Comparison of ENCODE assay signal across 17 cellular contexts in genomic region chr12:22900401-22900800, GRCh38.
DNase-seq lines count a peak whose midpoint lies in the region; ATAC-seq and TF ChIP-seq lines count a peak whose summit lies in the region.
"Had no signal": no experiment of that assay in that cellular context is flagged by ENCODE, and none has a peak within 500 bp of the region (broad histone marks: within the 10 kb centered on the region; RNA-seq: fewer than 3 reads in every experiment).

No MANE protein-coding gene starts in this region.

- no peak overlapping the region for H3K14ac ChIP-seq in H9 (ENCODE audit: insufficient read depth, low read length)

- H3K27ac ChIP-seq in H9 (ENCODE audit: insufficient read length, low read depth, low read length) (no peak overlapping the region), foreskin keratinocyte (peak overlapping the region; percentile 8)
- H3K27ac ChIP-seq: GM23248 had no signal

- H3K27ac Mint-ChIP-seq in H9 (no peak overlapping the region; a peak in 1 of 7 replicates), WTC11 (peak overlapping the region; percentile 18; the same call in 1 of the 2 replicates), type B pancreatic cell (peak overlapping the region; percentile 93)
- H3K27ac Mint-ChIP-seq in stimulated activated memory B cell treated with anti-CD40 and anti-IgM and Interleukin-4, amounts not matched to agents 10 μg/mL and 1 μg/mL and 100 μg/mL, for 72 hours = no peak overlapping the region
- H3K27ac Mint-ChIP-seq: CD4-positive, alpha-beta T cell had no signal

- peaks cover 10 to 20% of the 10 kb centered on the region in 2 experiments; a peak in 4 of 5 replicates for H3K9me3 Mint-ChIP-seq in H9
- H3K9me3 Mint-ChIP-seq in WTC11 = peaks cover 27% of the 10 kb centered on the region
- peaks cover 6% of the 10 kb centered on the region for H3K9me3 Mint-ChIP-seq in type B pancreatic cell
- peaks cover 5% of the 10 kb centered on the region for H3K9me3 Mint-ChIP-seq in stimulated activated memory B cell treated with anti-CD40 and anti-IgM and Interleukin-4, amounts not matched to agents 10 μg/mL and 1 μg/mL and 100 μg/mL, for 72 hours

- no peaks in the 10 kb centered on the region; the same call in none of the 2 replicates for H3K4me1 ChIP-seq in H9 (ENCODE audit: insufficient read depth, low read length)
- H3K4me1 ChIP-seq in foreskin keratinocyte = peaks cover 27% of the 10 kb centered on the region

- no peaks in the 10 kb centered on the region; the same call in 1 of the 2 replicates for H3K27me3 Mint-ChIP-seq in H9 (ENCODE audit: low read depth)
- H3K27me3 Mint-ChIP-seq in WTC11 (ENCODE audit: low read depth) = no peaks in the 10 kb centered on the region; the same call in 1 of the 2 replicates
- H3K27me3 Mint-ChIP-seq in type B pancreatic cell = no peaks in the 10 kb centered on the region
- peaks cover 17% of the 10 kb centered on the region for H3K27me3 Mint-ChIP-seq in stimulated activated memory B cell treated with anti-CD40 and anti-IgM and Interleukin-4, amounts not matched to agents 10 μg/mL and 1 μg/mL and 100 μg/mL, for 72 hours

- no peak overlapping the region for H2AK5ac ChIP-seq in H9 (ENCODE audit: insufficient read length, low read length)

- H3K18ac ChIP-seq in H9 (ENCODE audit: insufficient read length, low read depth, low read length) = no peak overlapping the region

- H3K9ac ChIP-seq in H9 (ENCODE audit: extremely low read depth, insufficient read length, low read length) = no peak overlapping the region
- H3K9ac ChIP-seq: GM23248 had no signal

- no peak overlapping the region for H3T11ph ChIP-seq in H9 (ENCODE audit: low read length)

- H4K91ac ChIP-seq in H9 (ENCODE audit: insufficient read length, low read depth, low read length) = no peak overlapping the region

- H2BK5ac ChIP-seq in H9 (ENCODE audit: insufficient read length, low read length) = no peak overlapping the region

- ATAC-seq in WTC11 (no peak), foreskin keratinocyte (peak; percentile 18), Right ventricle myocardium inferior (no peak)
- no peak for ATAC-seq in stimulated activated memory B cell treated with anti-CD40 and anti-IgM and Interleukin-4, amounts not matched to agents 10 μg/mL and 1 μg/mL and 100 μg/mL, for 72 hours
- ATAC-seq: GM12878, HepG2 had no signal

- H3K4me3 Mint-ChIP-seq in H9 (no peak overlapping the region), WTC11 (no peak overlapping the region), type B pancreatic cell (no peak overlapping the region)
- H3K4me3 Mint-ChIP-seq in stimulated activated memory B cell treated with anti-CD40 and anti-IgM and Interleukin-4, amounts not matched to agents 10 μg/mL and 1 μg/mL and 100 μg/mL, for 72 hours = no peak overlapping the region
- H3K4me3 Mint-ChIP-seq: CD4-positive, alpha-beta T cell had no signal

- TF ChIP-seq CTCF in H9 (conservative IDR thresholded peaks at IDR 0.05) (no peak), WTC11 (IDR thresholded peaks at IDR 0.05) (no peak), foreskin keratinocyte (conservative IDR thresholded peaks at IDR 0.05) (no peak), type B pancreatic cell (conservative IDR thresholded peaks at IDR 0.05) (no peak)

- no peaks in the 10 kb centered on the region for H3K79me2 ChIP-seq in H9 (ENCODE audit: insufficient read depth, low read length)

- CTCF ChIA-PET in WTC11 (lab: Charles Lee) = no interaction called here

- no peak overlapping the region for H3K56ac ChIP-seq in H9 (ENCODE audit: insufficient read length, low read depth, low read length)

- no peak overlapping the region for H4K5ac ChIP-seq in H9 (ENCODE audit: insufficient read length, low read depth, low read length)

- H4K8ac ChIP-seq in H9 (replicated peaks; ENCODE audit: insufficient read length, low read depth, low read length) = no peak overlapping the region

- peak overlapping the region; percentile 7 for H2BK120ac ChIP-seq in H9 (ENCODE audit: low read depth, low read length, poor library complexity, severe bottlenecking)

- POLR2A ChIA-PET in WTC11 (lab: Charles Lee) = no interaction called here

- no peaks in the 10 kb centered on the region for H4K20me1 ChIP-seq in H9 (ENCODE audit: control insufficient read depth, insufficient read depth, insufficient read length)

- no peak overlapping the region for H3K4me2 ChIP-seq in H9 (ENCODE audit: insufficient read depth, insufficient read length, low read length)

- no peak overlapping the region for H2AFZ ChIP-seq in H9 (ENCODE audit: low read length)
- H2AFZ ChIP-seq: GM23248 had no signal

- no peaks in the 10 kb centered on the region for H3K23me2 ChIP-seq in H9 (ENCODE audit: insufficient read length, low read depth, low read length, poor library complexity, severe bottlenecking)

- H3K4ac ChIP-seq in H9 (ENCODE audit: low read depth, low read length) = no peak overlapping the region

- intact Hi-C loops in head of caudate nucleus (cut with DNase I) (no loop called here), Right ventricle myocardium inferior (cut with DNase I) (no loop called here)

- no peak for DNase-seq in H9
- no peak for DNase-seq in WTC11 (ENCODE audit: low spot score)
- DNase-seq in foreskin keratinocyte = peak in 1 of 2 donors; percentile 47
- no peak for DNase-seq in type B pancreatic cell (ENCODE audit: extremely low spot score, unreplicated experiment)
- no peak for DNase-seq in head of caudate nucleus
- no peak for DNase-seq in Right ventricle myocardium inferior (ENCODE audit: missing footprints)
- DNase-seq: ACHN; C1 segment of cervical spinal cord; Calu3; CD4-positive, alpha-beta T cell; DMS 273 treated with DMSO at 0.1 percent for 48 hours; DMS79; GM23248; H7 had no signal

- H3K4me1 Mint-ChIP-seq in H9 (peaks cover 17 to 19% of the 10 kb centered on the region in 2 experiments), WTC11 (peaks cover 23% of the 10 kb centered on the region), type B pancreatic cell (ENCODE audit: unreplicated experiment) (no peaks in the 10 kb centered on the region)
- H3K4me1 Mint-ChIP-seq in stimulated activated memory B cell treated with anti-CD40 and anti-IgM and Interleukin-4, amounts not matched to agents 10 μg/mL and 1 μg/mL and 100 μg/mL, for 72 hours = no peaks in the 10 kb centered on the region

- H3K9me3 ChIP-seq in H9 (ENCODE audit: control insufficient read depth, low read depth, low read length) = no peaks in the 10 kb centered on the region

- H3K23ac ChIP-seq in H9 (ENCODE audit: insufficient read length, low read depth, low read length) = no peak overlapping the region

- H3K79me1 ChIP-seq in H9 (ENCODE audit: insufficient read depth, low read depth, low read length, poor library complexity, severe bottlenecking) = no peaks in the 10 kb centered on the region

- H2BK12ac ChIP-seq in H9 (ENCODE audit: insufficient read length, low read depth, low read length) = no peak overlapping the region

- peaks cover 6 to 23% (median 16%) of the 10 kb centered on the region in 3 experiments; a peak in 6 of 7 replicates for H3K36me3 Mint-ChIP-seq in H9 (ENCODE audit: insufficient read depth in 1 of 3, low read depth in 3 of 3)
- H3K36me3 Mint-ChIP-seq in WTC11 = peaks cover 17% of the 10 kb centered on the region
- peaks cover 8% of the 10 kb centered on the region for H3K36me3 Mint-ChIP-seq in type B pancreatic cell
- no peaks in the 10 kb centered on the region for H3K36me3 Mint-ChIP-seq in stimulated activated memory B cell treated with anti-CD40 and anti-IgM and Interleukin-4, amounts not matched to agents 10 μg/mL and 1 μg/mL and 100 μg/mL, for 72 hours

- no peaks in the 10 kb centered on the region for H3K27me3 ChIP-seq in H9 (ENCODE audit: insufficient read depth, low read length)
- H3K27me3 ChIP-seq in foreskin keratinocyte = no peaks in the 10 kb centered on the region

- H2BK15ac ChIP-seq in H9 (ENCODE audit: low read depth, low read length) = no peak overlapping the region

- no peak overlapping the region for H2BK20ac ChIP-seq in H9 (ENCODE audit: low read depth, low read length, poor library complexity, severe bottlenecking)

TF ChIP-seq in WTC11, 78 proteins besides CTCF, POLR2A, EP300 and RAD21:
- TF ChIP-seq E2F4 (CRISPR knock-in tag; IDR thresholded peaks at IDR 0.05; ENCODE audit: borderline replicate concordance, low read depth) = no peak
- no peak for TF ChIP-seq ZBTB43 (CRISPR knock-in tag; IDR thresholded peaks at IDR 0.05)
- no peak for TF ChIP-seq RELA (CRISPR knock-in tag; IDR thresholded peaks at IDR 0.05; ENCODE audit: borderline replicate concordance)

Comparison
In these comparisons a context has a peak if more than half of its experiments do, and no peak if none do; other contexts are left out.
1. H3K27ac Mint-ChIP-seq: peak in WTC11 (single experiment) and type B pancreatic cell (single experiment); none in H9 (0 of 3) and stimulated activated memory B cell treated with anti-CD40 and anti-IgM and Interleukin-4, amounts not matched to agents 10 μg/mL and 1 μg/mL and 100 μg/mL, for 72 hours (single experiment).